Comparison of ENCODE assay signal across 22 cellular contexts in the genomic region with DNA sequence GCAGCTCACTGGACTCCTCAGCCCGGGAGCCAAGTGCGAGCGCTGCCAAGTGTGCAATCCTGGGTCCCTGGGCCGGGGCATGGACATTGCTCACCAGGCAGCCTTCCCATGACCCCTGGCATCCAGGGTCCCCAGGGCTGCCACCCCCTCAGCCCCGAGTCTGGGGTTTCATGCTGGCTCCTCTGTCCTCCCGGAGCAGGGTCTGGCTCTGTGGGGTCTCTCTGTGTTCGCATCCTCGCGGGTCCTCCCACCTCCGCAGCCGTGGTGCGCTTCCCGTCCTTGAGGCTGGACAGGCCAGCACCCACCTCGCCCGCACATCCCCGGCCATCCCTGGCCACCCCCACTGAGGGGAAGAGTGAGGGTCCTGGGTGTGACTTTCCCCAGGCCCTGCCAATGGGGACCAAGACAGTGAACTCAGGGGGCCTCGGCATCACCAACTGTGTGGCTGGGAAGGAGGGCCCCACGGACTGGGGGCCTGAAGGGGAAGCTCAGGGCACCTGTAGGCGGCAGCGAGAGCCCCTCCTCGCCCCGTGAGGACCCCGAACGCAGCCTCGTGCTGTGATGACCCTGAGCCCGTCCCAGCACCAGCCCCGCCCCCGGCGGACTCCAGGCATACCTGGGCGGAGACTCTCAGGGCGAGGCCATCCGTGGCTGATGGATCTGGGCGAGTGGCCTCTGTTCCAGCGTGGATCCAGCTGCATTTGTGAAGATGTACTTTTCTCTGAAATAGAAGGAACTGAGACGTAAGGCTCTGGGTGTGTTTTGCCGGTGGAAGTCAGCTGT. TPM values are rescaled to one million over a fixed set of nuclear protein-coding genes. Genes with fewer than 3 reads are reported as not detected.
"Had no signal": no experiment of that assay in that cellular context is flagged by ENCODE, and none has a peak within 500 bp of the region (broad histone marks: within the 10 kb centered on the region; RNA-seq: fewer than 3 reads in every experiment).

No MANE protein-coding gene starts in this region.

- H3K36me3 Mint-ChIP-seq: naive thymus-derived CD4-positive, alpha-beta T cell; stimulated activated effector memory CD8-positive, alpha-beta T cell treated with anti-CD3 and anti-CD28 coated beads, Interleukin-12 subunit alpha, Interleukin-12 subunit beta, amount 100 ng/mL, for 72 hours had no signal

- H3K4me1 ChIP-seq: left lung, testis, upper lobe of right lung had no signal

- H3K36me3 ChIP-seq: left lung, neutrophil, tibial nerve, upper lobe of right lung, vagina had no signal

- H3K4me2 ChIP-seq: smooth muscle cell had no signal

- H3K27me3 ChIP-seq: testis, vagina had no signal

- H3K27ac Mint-ChIP-seq: naive thymus-derived CD4-positive, alpha-beta T cell; stimulated activated effector memory CD8-positive, alpha-beta T cell treated with anti-CD3 and anti-CD28 coated beads, Interleukin-12 subunit alpha, Interleukin-12 subunit beta, amount 100 ng/mL, for 72 hours; stimulated activated naive CD8-positive, alpha-beta T cell treated with anti-CD3 and anti-CD28 coated beads, Interleukin-15, Interleukin-2, amounts not matched to agents 100 ng/mL and 50 ng/mL, for 24 hours had no signal

- FAIRE-seq: islet of Langerhans had no signal

- H3K9me3 Mint-ChIP-seq: naive thymus-derived CD4-positive, alpha-beta T cell; nephron progenitor cell; stimulated activated effector memory CD8-positive, alpha-beta T cell treated with anti-CD3 and anti-CD28 coated beads, Interleukin-12 subunit alpha, Interleukin-12 subunit beta, amount 100 ng/mL, for 72 hours; stimulated activated naive CD8-positive, alpha-beta T cell treated with anti-CD3 and anti-CD28 coated beads, Interleukin-15, Interleukin-2, amounts not matched to agents 100 ng/mL and 50 ng/mL, for 24 hours had no signal

- H3K4me1 Mint-ChIP-seq: naive thymus-derived CD4-positive, alpha-beta T cell; stimulated activated effector memory CD8-positive, alpha-beta T cell treated with anti-CD3 and anti-CD28 coated beads, Interleukin-12 subunit alpha, Interleukin-12 subunit beta, amount 100 ng/mL, for 72 hours had no signal

- DNase-seq: cerebellar nuclear complex; effector CD8-positive, alpha-beta T cell; foreskin melanocyte; head of caudate nucleus; hypothalamus; mammary epithelial cell; naive thymus-derived CD4-positive, alpha-beta T cell; nephron progenitor cell; stimulated activated CD4-positive, alpha-beta T cell treated with anti-CD3 and anti-CD28 coated beads, Interleukin-4, amount 100 ng/mL, for 1 hour; stimulated activated CD8-positive, alpha-beta memory T cell treated with anti-CD3 and anti-CD28 coated beads, Interleukin-4, amount 100 ng/mL, for 48 hours; testis; upper lobe of right lung had no signal

- H3K27ac ChIP-seq: coronary artery, left lung, neutrophil, testis, tibial nerve, upper lobe of right lung, vagina had no signal

- ATAC-seq: left lung; naive thymus-derived CD4-positive, alpha-beta T cell; stimulated activated effector memory CD8-positive, alpha-beta T cell treated with anti-CD3 and anti-CD28 coated beads, Interleukin-12 subunit alpha, Interleukin-12 subunit beta, amount 100 ng/mL, for 72 hours; upper lobe of right lung had no signal

- H3K4me3 Mint-ChIP-seq: naive thymus-derived CD4-positive, alpha-beta T cell; nephron progenitor cell; stimulated activated effector memory CD8-positive, alpha-beta T cell treated with anti-CD3 and anti-CD28 coated beads, Interleukin-12 subunit alpha, Interleukin-12 subunit beta, amount 100 ng/mL, for 72 hours; stimulated activated naive CD8-positive, alpha-beta T cell treated with anti-CD3 and anti-CD28 coated beads, Interleukin-15, Interleukin-2, amounts not matched to agents 100 ng/mL and 50 ng/mL, for 24 hours had no signal

- H3K9me3 ChIP-seq: left lung, neutrophil, testis, tibial nerve, upper lobe of right lung, vagina had no signal

- H3K27me3 Mint-ChIP-seq: stimulated activated naive CD8-positive, alpha-beta T cell treated with anti-CD3 and anti-CD28 coated beads, Interleukin-15, Interleukin-2, amounts not matched to agents 100 ng/mL and 50 ng/mL, for 24 hours had no signal

- H3K4me3 ChIP-seq: coronary artery, left lung, smooth muscle cell, testis, tibial nerve, upper lobe of right lung, vagina had no signal

RNA-seq across cellular contexts. Expression of a gene that starts 50.3 kb away (rescaled TPM):
- total RNA-seq: mesenteric fat pad, vagina had no signal
- polyA plus RNA-seq: mammary epithelial cell; naive thymus-derived CD4-positive, alpha-beta T cell had no signal
